ENCODE assay signal across 8 cellular contexts in genomic region chr17:49850772-49851386, GRCh38. TPM values are rescaled to one million over a fixed set of nuclear protein-coding genes. Genes with fewer than 3 reads are reported as not detected.
DNase-seq lines count a peak whose midpoint lies in the region; ATAC-seq, FAIRE-seq and TF ChIP-seq lines count a peak whose summit lies in the region.

No MANE protein-coding gene starts in this region.

- TF ChIP-seq RAD21 in HepG2 (CRISPR knock-in tag; IDR thresholded peaks at IDR 0.05) = no peak; the same call in 1 of the 2 replicates

- no peak for TF ChIP-seq EP300 in HepG2 (IDR thresholded peaks at IDR 0.05; ENCODE audit: low read depth in 2 of 2, low read length in 2 of 2)
- TF ChIP-seq EP300 in HepG2 (CRISPR knock-in tag; IDR thresholded peaks at IDR 0.05; ENCODE audit: borderline replicate concordance) = no peak

- H3K9me3 ChIP-seq in HepG2 (ENCODE audit: low read length) (no peaks in the 10 kb centered on the region), thymus (ENCODE audit: control insufficient read depth) (no peaks in the 10 kb centered on the region)

- no peaks in the 10 kb centered on the region for H3K79me2 ChIP-seq in HepG2 (ENCODE audit: insufficient read depth, low read length)

- in situ Hi-C loops in HepG2 (cut with HindIII; ENCODE audit: extremely low pct_ligation_motif_present, low pct_unique_long_range_greater_than_20kb) = no loop called here

- H3K4me3 ChIP-seq in HepG2 (replicated peaks in 1 of 3; ENCODE audit: insufficient read depth in 1 of 3, low read depth in 2 of 3, low read length in 3 of 3) (peak overlapping the region; percentile 56 to 85 (median 69); a peak in 5 of 6 replicates), thymus (ENCODE audit: low read length) (peak overlapping the region; percentile 55)

- POLR2A ChIA-PET in HepG2 (lab: Yijun Ruan, JAX) = no interaction called here

- peaks cover 3% of the 10 kb centered on the region; the same call in 1 of the 2 replicates for H4K20me1 ChIP-seq in HepG2 (ENCODE audit: insufficient read depth, low read length)

- no peak for TF ChIP-seq POLR2A in HepG2 (IDR thresholded peaks at IDR 0.05; ENCODE audit: insufficient read depth in 1 of 2, low read depth in 2 of 2, low read length in 2 of 2)
- TF ChIP-seq POLR2A in GM12891 (IDR thresholded peaks at IDR 0.05; ENCODE audit: low read depth, low read length) = no peak

- no TSS peak for BruUV-seq in HepG2 (replicated peaks; lab: Mats Ljungman, UMichigan)

- TF ChIP-seq CTCF in HepG2 (CRISPR knock-in tag; IDR thresholded peaks at IDR 0.05) = no peak

- H3K4me1 ChIP-seq in HepG2 (ENCODE audit: insufficient read depth, low read length) (peaks cover 24% of the 10 kb centered on the region), thymus (ENCODE audit: control insufficient read depth, insufficient read depth, low read length) (peaks cover 3% of the 10 kb centered on the region)

- no peak for FAIRE-seq in HepG2 (lab: Jason Lieb, UNC)
- no peak for FAIRE-seq in GM12891 (lab: Jason Lieb, UNC)

- H3K9ac ChIP-seq in HepG2 (ENCODE audit: insufficient read depth, low read depth, low read length) = peak overlapping the region; percentile 14; the same call in 1 of the 2 replicates

- H3K36me3 ChIP-seq in HepG2 (replicated peaks in 1 of 2; ENCODE audit: control insufficient read depth in 1 of 2, insufficient read depth in 2 of 2, low read length in 2 of 2) (no peaks in the 10 kb centered on the region), thymus (ENCODE audit: control insufficient read depth, insufficient read depth) (peaks cover 12% of the 10 kb centered on the region)

- H2AFZ ChIP-seq in HepG2 (ENCODE audit: low read length) = no peak overlapping the region

- CTCF ChIA-PET in HepG2 (lab: Yijun Ruan, JAX; ENCODE audit: low intra/inter-chr PET ratio, low total read pairs) = interaction anchor here (0.7 to 1.4 kb wide), 4 partner anchors 10 to 294 kb away, joined by 3 to 5 read pairs (median 4); no protein-coding TSS in a partner anchor

- peak; percentile 22 for DNase-seq in stimulated activated CD4-positive, alpha-beta T cell treated with anti-CD3 and anti-CD28 coated beads, Interleukin-15, amount 100 ng/mL, for 24 hours
- DNase-seq in stimulated activated CD4-positive, alpha-beta T cell treated with anti-CD3 and anti-CD28 coated beads, Interleukin-2, amount 100 ng/mL, for 48 hours = no peak
- peak; percentile 63 for DNase-seq in astrocyte of the hippocampus (ENCODE audit: low read depth, low spot score)
- no peak for DNase-seq in HepG2 (ENCODE audit: low spot score)
- no peak for DNase-seq in GM12891 (ENCODE audit: insufficient read length, low spot score)
- DNase-seq in inferior parietal cortex (ENCODE audit: extremely low spot score) = no peak

- intact Hi-C loops in HepG2 (cut with micrococcal nuclease; ENCODE audit: unreplicated experiment) = loop anchor here (10.0 kb wide), 1 partner anchor 286 kb away; no protein-coding TSS in a partner anchor

- no peak; the same call in 2 of the 3 replicates for ATAC-seq in HepG2
- no peak for ATAC-seq in GM21737 (IDR thresholded peaks at IDR 0.05; ENCODE audit: unreplicated experiment)

- H3K27ac ChIP-seq in HepG2 (ENCODE audit: extremely low read length, insufficient read depth, low read length) = no peak overlapping the region
- peak overlapping the region; percentile 43 for H3K27ac ChIP-seq in thymus (ENCODE audit: low read depth)

- 36% methylated on average over 37 of the region's 61 CpGs for WGBS in HepG2 (ENCODE audit: low lambda C conversion rate)
- 2% methylated on average over 61 of the region's 61 CpGs for WGBS in thymus

- H3K27me3 ChIP-seq in HepG2 (ENCODE audit: control insufficient read depth in 1 of 2, insufficient read depth in 2 of 2, low read length in 2 of 2) (peaks cover 4 to 35% of the 10 kb centered on the region in 2 experiments; a peak in 4 of 5 replicates), thymus (ENCODE audit: control insufficient read depth, insufficient read depth) (peaks cover 24% of the 10 kb centered on the region)

- H3K4me2 ChIP-seq in HepG2 (ENCODE audit: low read depth, low read length) = peak overlapping the region; percentile 97

TF ChIP-seq in HepG2, 621 proteins besides CTCF, POLR2A, EP300 and RAD21 (continues in another document):
- no peak for TF ChIP-seq MAZ (IDR thresholded peaks at IDR 0.05; ENCODE audit: borderline replicate concordance, low read depth, low read length)
- TF ChIP-seq MAZ (CRISPR knock-in tag; IDR thresholded peaks at IDR 0.05; ENCODE audit: low read depth) = 0 out of 2 replicates have a peak, but pooled peaks have one; percentile 22
- TF ChIP-seq ZNF672 (CRISPR knock-in tag; IDR thresholded peaks at IDR 0.05) = no peak
- TF ChIP-seq RBM22 (optimal IDR thresholded peaks at IDR 0.05; ENCODE audit: low read length) = no peak
- TF ChIP-seq ZBTB7B (CRISPR knock-in tag; IDR thresholded peaks at IDR 0.05) = no peak
- 0 out of 2 replicates have a peak, but pooled peaks have one; percentile 47 for TF ChIP-seq ZBTB7A (CRISPR knock-in tag; IDR thresholded peaks at IDR 0.05)
- TF ChIP-seq ZSCAN29 (CRISPR knock-in tag; conservative IDR thresholded peaks at IDR 0.05) = no peak
- TF ChIP-seq SP4 (CRISPR knock-in tag; IDR thresholded peaks at IDR 0.05) = no peak

TF ChIP-seq in GM12891, 5 proteins besides CTCF, POLR2A, EP300 and RAD21:
- TF ChIP-seq PAX5 (IDR thresholded peaks at IDR 0.05; ENCODE audit: insufficient read depth, low read length, severe bottlenecking) (no peak), TAF1 (IDR thresholded peaks at IDR 0.05; ENCODE audit: low read depth, low read length) (no peak), POU2F2 (IDR thresholded peaks at IDR 0.05; ENCODE audit: low read depth, low read length) (no peak)

RNA-seq across cellular contexts. Expression of gene TAC4, which starts 3.0 kb away (rescaled TPM):
- not detected in 2 replicates for total RNA-seq in HepG2 (2016; rRNA removed; fragmentation: Illumina TruSeq; extraction: Trizol)
- not detected in 2 replicates for total RNA-seq in HepG2 (2016; cell fraction: cytosol; rRNA removed; fragmentation: Illumina TruSeq; extraction: Trizol; ENCODE audit: low read depth)
- total RNA-seq in HepG2 (2016; cell fraction: insoluble cytoplasmic fraction; rRNA removed; fragmentation: Illumina TruSeq; extraction: Trizol) = not detected in 2 replicates
- not detected in 2 replicates for total RNA-seq in HepG2 (2016; cell fraction: membrane; rRNA removed; fragmentation: Illumina TruSeq; extraction: Trizol)
- total RNA-seq in HepG2 (2016; cell fraction: nucleus; rRNA removed; fragmentation: Illumina TruSeq; extraction: Trizol) = not detected in 2 replicates
- polyA plus RNA-seq in HepG2 (2011; rRNA removed) (not detected in 2 replicates), thymus (0.32 TPM)
- not detected in 2 replicates for polyA plus RNA-seq in HepG2 (2011; cell fraction: cytosol; rRNA removed)
- not detected in 2 replicates for polyA plus RNA-seq in HepG2 (2011; cell fraction: nucleus; rRNA removed)
- not detected in 2 replicates for polyA plus RNA-seq in HepG2 (2012)
- not detected in 2 replicates for polyA plus RNA-seq in HepG2 (2016; cell fraction: cytosol; fragmentation: Illumina TruSeq; extraction: Trizol; ENCODE audit: low read depth)
- not detected in 2 replicates for polyA plus RNA-seq in HepG2 (2016; cell fraction: insoluble cytoplasmic fraction; fragmentation: Illumina TruSeq; extraction: Trizol; ENCODE audit: low read depth)
- polyA plus RNA-seq in HepG2 (2016; cell fraction: membrane; fragmentation: Illumina TruSeq; extraction: Trizol; ENCODE audit: low read depth) = not detected in 2 replicates
- not detected in 2 replicates for polyA plus RNA-seq in HepG2 (2016; cell fraction: nucleus; fragmentation: Illumina TruSeq; extraction: Trizol; ENCODE audit: insufficient read depth, low read depth)
- not detected in 2 replicates for polyA minus RNA-seq in HepG2 (2011; rRNA and poly(A)+ RNA removed; ENCODE audit: low replicate concordance)
- not detected in 2 replicates for polyA minus RNA-seq in HepG2 (2011; cell fraction: cytosol; rRNA and poly(A)+ RNA removed)
- not detected in 2 replicates for polyA minus RNA-seq in HepG2 (2011; cell fraction: nucleus; rRNA and poly(A)+ RNA removed)
- not detected for polyA plus RNA-seq in GM12891 (2012; ENCODE audit: low read depth, missing spikeins)

Comparison
In these comparisons a context has a peak if more than half of its experiments do, and no peak if none do; other contexts are left out.
1. DNase-seq: peak in stimulated activated CD4-positive, alpha-beta T cell treated with anti-CD3 and anti-CD28 coated beads, Interleukin-15, amount 100 ng/mL, for 24 hours (single experiment) and astrocyte of the hippocampus (single experiment); none in stimulated activated CD4-positive, alpha-beta T cell treated with anti-CD3 and anti-CD28 coated beads, Interleukin-2, amount 100 ng/mL, for 48 hours (0 of 2), HepG2 (single experiment), GM12891 (single experiment) and inferior parietal cortex (single experiment).